1 cellular context compared by ENCODE assay signal in the genomic region with DNA sequence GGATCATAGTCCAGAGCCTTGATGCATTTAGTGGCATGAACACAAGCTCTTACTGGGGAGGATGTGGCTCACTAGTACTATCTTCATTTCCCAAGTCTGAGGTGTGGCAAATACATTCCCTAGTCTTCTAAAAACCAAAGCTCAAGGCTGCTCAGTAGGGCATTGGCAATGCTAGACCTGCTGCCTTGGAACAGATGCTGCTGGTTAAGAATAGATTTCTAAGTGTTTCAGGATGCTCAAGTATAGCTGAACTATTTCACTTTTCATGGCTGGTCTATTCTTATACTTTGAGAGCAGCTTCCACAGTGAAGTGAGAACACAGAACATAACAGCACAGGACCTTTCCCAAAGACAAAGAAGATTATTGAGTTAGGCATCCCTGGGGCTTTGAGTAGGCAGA.
TF ChIP-seq lines count a peak whose summit lies in the region.

No MANE protein-coding gene starts in this region.

TF ChIP-seq in WTC11, 78 proteins besides CTCF, POLR2A, EP300 and RAD21 (continued from another document):
- TF ChIP-seq, protein P1, sequence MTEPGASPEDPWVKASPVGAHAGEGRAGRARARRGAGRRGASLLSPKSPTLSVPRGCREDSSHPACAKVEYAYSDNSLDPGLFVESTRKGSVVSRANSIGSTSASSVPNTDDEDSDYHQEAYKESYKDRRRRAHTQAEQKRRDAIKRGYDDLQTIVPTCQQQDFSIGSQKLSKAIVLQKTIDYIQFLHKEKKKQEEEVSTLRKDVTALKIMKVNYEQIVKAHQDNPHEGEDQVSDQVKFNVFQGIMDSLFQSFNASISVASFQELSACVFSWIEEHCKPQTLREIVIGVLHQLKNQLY (CRISPR knock-in tag; IDR thresholded peaks at IDR 0.05) = no peak
- TF ChIP-seq TP53 (CRISPR knock-in tag; IDR thresholded peaks at IDR 0.05) (no peak), SP1 (CRISPR knock-in tag; conservative IDR thresholded peaks at IDR 0.05) (no peak), SMAD3 (CRISPR knock-in tag; IDR thresholded peaks at IDR 0.05; ENCODE audit: borderline replicate concordance) (no peak)
- TF ChIP-seq, protein P2, sequence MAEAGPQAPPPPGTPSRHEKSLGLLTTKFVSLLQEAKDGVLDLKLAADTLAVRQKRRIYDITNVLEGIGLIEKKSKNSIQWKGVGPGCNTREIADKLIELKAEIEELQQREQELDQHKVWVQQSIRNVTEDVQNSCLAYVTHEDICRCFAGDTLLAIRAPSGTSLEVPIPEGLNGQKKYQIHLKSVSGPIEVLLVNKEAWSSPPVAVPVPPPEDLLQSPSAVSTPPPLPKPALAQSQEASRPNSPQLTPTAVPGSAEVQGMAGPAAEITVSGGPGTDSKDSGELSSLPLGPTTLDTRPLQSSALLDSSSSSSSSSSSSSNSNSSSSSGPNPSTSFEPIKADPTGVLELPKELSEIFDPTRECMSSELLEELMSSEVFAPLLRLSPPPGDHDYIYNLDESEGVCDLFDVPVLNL (CRISPR knock-in tag; IDR thresholded peaks at IDR 0.05; ENCODE audit: borderline replicate concordance, low read depth) = no peak
